In genomic region chr12:42916143-42916542, GRCh38 we compare ENCODE assay signal across 14 cellular contexts.
"Had no signal": no experiment of that assay in that cellular context is flagged by ENCODE, and none has a peak within 500 bp of the region (broad histone marks: within the 10 kb centered on the region; RNA-seq: fewer than 3 reads in every experiment).

No MANE protein-coding gene starts in this region.

- ATAC-seq: activated CD8-positive, alpha-beta memory T cell treated with anti-CD3 and anti-CD28 coated beads, Interleukin-2, amount 10 ng/mL, durations not matched to agents 7 days and 5 days; activated T-cell treated with anti-CD3 and anti-CD28 coated beads, Interleukin-2, amount 50 U/mL, for 4 hours; SK-N-SH treated with all-trans-retinoic acid at 6 μM for 48 hours had no signal

- H3K4me1 ChIP-seq: adrenal gland, colonic mucosa, prostate gland, right lobe of liver had no signal

- H3K4me3 ChIP-seq: adrenal gland, colonic mucosa, prostate gland, right lobe of liver had no signal

- DNase-seq: activated CD4-positive, alpha-beta T cell treated with anti-CD3 and anti-CD28 coated beads, Interleukin-2, amount 50 U/mL, for 4 hours; activated CD4-positive, CD25-positive, alpha-beta regulatory T cell treated with anti-CD3 and anti-CD28 coated beads, Interleukin-2, amount 50 U/mL, for 72 hours; activated CD8-positive, alpha-beta memory T cell treated with anti-CD3 and anti-CD28 coated beads, Interleukin-2, amount 10 ng/mL, durations not matched to agents 7 days and 5 days; activated effector memory CD4-positive, alpha-beta T cell treated with Interleukin-2 at 50 U/mL for 16 hours; activated T-cell treated with anti-CD3 and anti-CD28 coated beads, Interleukin-2, amount 50 U/mL, for 4 hours; adrenal gland; central memory CD4-positive, alpha-beta T cell; colonic mucosa; effector CD4-positive, alpha-beta T cell; foreskin melanocyte; head of caudate nucleus; right lobe of liver had no signal

- H3K36me3 ChIP-seq: adrenal gland, colonic mucosa, prostate gland, right lobe of liver had no signal

- H3K27me3 ChIP-seq: adrenal gland, colonic mucosa, right lobe of liver had no signal

- H3K27ac ChIP-seq: adrenal gland, colonic mucosa, prostate gland, right lobe of liver had no signal

- H3K9me3 ChIP-seq: adrenal gland, colonic mucosa, prostate gland, right lobe of liver had no signal
